ENCODE assay signal across 16 cellular contexts in the genomic region with DNA sequence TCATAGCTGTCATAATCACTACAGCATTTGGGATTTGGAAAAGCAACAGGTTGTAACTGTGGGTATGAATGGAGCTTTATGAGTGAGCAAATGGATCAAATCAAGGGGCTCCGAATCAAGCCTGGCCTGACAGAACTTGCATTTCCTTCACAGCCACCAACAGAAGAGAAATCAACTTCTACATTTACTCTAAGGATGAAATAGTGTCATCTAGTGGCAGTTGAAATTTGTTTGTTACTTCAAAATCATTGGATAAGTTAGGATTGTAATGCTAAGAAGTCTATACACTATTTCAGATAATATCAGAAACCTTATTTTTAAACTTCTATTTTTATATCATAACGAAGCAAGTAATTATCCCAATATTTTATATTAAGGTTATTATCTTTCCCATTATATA. TPM values are rescaled to one million over a fixed set of nuclear protein-coding genes. Genes with fewer than 3 reads are reported as not detected.
DNase-seq lines count a peak whose midpoint lies in the region; ATAC-seq, FAIRE-seq and TF ChIP-seq lines count a peak whose summit lies in the region.
"Had no signal": no experiment of that assay in that cellular context is flagged by ENCODE, and none has a peak within 500 bp of the region (broad histone marks: within the 10 kb centered on the region; RNA-seq: fewer than 3 reads in every experiment).

No MANE protein-coding gene starts in this region.

- DNase-seq in RKO (ENCODE audit: low spot score) (peak; percentile 6), hepatocyte (ENCODE audit: low spot score) (no peak), mesenteric fat pad (ENCODE audit: low spot score) (no peak), COLO829 (ENCODE audit: low spot score) (no peak)
- no peak for DNase-seq in activated CD4-positive, CD25-positive, alpha-beta regulatory T cell (lab: John Stamatoyannopoulos, UW)
- DNase-seq: activated CD4-positive, CD25-positive, alpha-beta regulatory T cell treated with anti-CD3 and anti-CD28 coated beads, Interleukin-2, amount 50 U/mL, for 72 hours; activated gamma-delta T cell; CD4-positive, CD25-positive, alpha-beta regulatory T cell; heart left ventricle; MG63; PC-9; spleen had no signal

- no peaks in the 10 kb centered on the region for H4K20me1 ChIP-seq in hepatocyte (ENCODE audit: insufficient read depth, poor library complexity, severe bottlenecking)

- no peaks in the 10 kb centered on the region for H3K9me3 ChIP-seq in hepatocyte (ENCODE audit: low read depth)
- H3K9me3 ChIP-seq: heart left ventricle, MG63, spleen had no signal

- no peaks in the 10 kb centered on the region for H3K9me3 Mint-ChIP-seq in activated T-helper 17 cell treated with anti-CD3 and anti-CD28 coated beads, Interleukin-2, amount 50 U/mL, for 72 hours
- H3K9me3 Mint-ChIP-seq: stimulated activated effector memory CD8-positive, alpha-beta T cell treated with anti-CD3 and anti-CD28 coated beads, Interleukin-12 subunit alpha, Interleukin-12 subunit beta, amount 100 ng/mL, for 72 hours had no signal

- no peaks in the 10 kb centered on the region for H3K9me2 ChIP-seq in hepatocyte (replicated peaks; ENCODE audit: insufficient read depth)

- H3K4me3 ChIP-seq in hepatocyte = no peak overlapping the region
- H3K4me3 ChIP-seq: heart left ventricle, MG63, PC-9, spleen had no signal

- ATAC-seq in activated T-helper 17 cell treated with anti-CD3 and anti-CD28 coated beads, Interleukin-2, amount 50 U/mL, for 72 hours (replicated peaks) = no peak
- ATAC-seq: heart left ventricle; stimulated activated effector memory CD8-positive, alpha-beta T cell treated with anti-CD3 and anti-CD28 coated beads, Interleukin-12 subunit alpha, Interleukin-12 subunit beta, amount 100 ng/mL, for 72 hours had no signal

- TF ChIP-seq CTCF in GM12873 (IDR thresholded peaks at IDR 0.05; ENCODE audit: insufficient read depth, low read depth, low read length, missing control alignments) (peak; percentile 43), hepatocyte (IDR thresholded peaks at IDR 0.05; ENCODE audit: poor library complexity) (peak; percentile 40)

- H3K79me2 ChIP-seq in hepatocyte = no peaks in the 10 kb centered on the region

- H3K36me3 ChIP-seq in hepatocyte (replicated peaks; ENCODE audit: insufficient read depth, low read depth) = no peaks in the 10 kb centered on the region
- H3K36me3 ChIP-seq: heart left ventricle, MG63, spleen had no signal

- no peaks in the 10 kb centered on the region for H3K36me3 Mint-ChIP-seq in activated T-helper 17 cell treated with anti-CD3 and anti-CD28 coated beads, Interleukin-2, amount 50 U/mL, for 72 hours (ENCODE audit: low read depth)
- H3K36me3 Mint-ChIP-seq: CD4-positive, CD25-positive, alpha-beta regulatory T cell; stimulated activated effector memory CD8-positive, alpha-beta T cell treated with anti-CD3 and anti-CD28 coated beads, Interleukin-12 subunit alpha, Interleukin-12 subunit beta, amount 100 ng/mL, for 72 hours had no signal

- WGBS in hepatocyte (ENCODE audit: low lambda C conversion rate, missing lambda C conversion rate) = 35% methylated on average over 2 of the region's 2 CpGs

- no peak overlapping the region for H3K4me2 ChIP-seq in hepatocyte
- H3K4me2 ChIP-seq: PC-9 had no signal

- H3K4me1 Mint-ChIP-seq in activated T-helper 17 cell treated with anti-CD3 and anti-CD28 coated beads, Interleukin-2, amount 50 U/mL, for 72 hours = peaks cover 5% of the 10 kb centered on the region
- H3K4me1 Mint-ChIP-seq: CD4-positive, CD25-positive, alpha-beta regulatory T cell; stimulated activated effector memory CD8-positive, alpha-beta T cell treated with anti-CD3 and anti-CD28 coated beads, Interleukin-12 subunit alpha, Interleukin-12 subunit beta, amount 100 ng/mL, for 72 hours had no signal

- H2AFZ ChIP-seq in hepatocyte = no peak overlapping the region
- H2AFZ ChIP-seq: PC-9 had no signal

- no peak overlapping the region for H3K27ac Mint-ChIP-seq in activated T-helper 17 cell treated with anti-CD3 and anti-CD28 coated beads, Interleukin-2, amount 50 U/mL, for 72 hours
- H3K27ac Mint-ChIP-seq: CD4-positive, CD25-positive, alpha-beta regulatory T cell; stimulated activated effector memory CD8-positive, alpha-beta T cell treated with anti-CD3 and anti-CD28 coated beads, Interleukin-12 subunit alpha, Interleukin-12 subunit beta, amount 100 ng/mL, for 72 hours had no signal

- H3K4me3 Mint-ChIP-seq in activated T-helper 17 cell treated with anti-CD3 and anti-CD28 coated beads, Interleukin-2, amount 50 U/mL, for 72 hours = no peak overlapping the region
- H3K4me3 Mint-ChIP-seq: CD4-positive, CD25-positive, alpha-beta regulatory T cell; stimulated activated effector memory CD8-positive, alpha-beta T cell treated with anti-CD3 and anti-CD28 coated beads, Interleukin-12 subunit alpha, Interleukin-12 subunit beta, amount 100 ng/mL, for 72 hours had no signal

- peak; percentile 90 for FAIRE-seq in A204.1 (lab: Jason Lieb, UNC)

- H3K27me3 ChIP-seq in hepatocyte = no peaks in the 10 kb centered on the region
- H3K27me3 ChIP-seq: heart left ventricle, MG63, spleen had no signal

- H3K4me1 ChIP-seq in hepatocyte (ENCODE audit: insufficient read depth) = no peaks in the 10 kb centered on the region
- H3K4me1 ChIP-seq: heart left ventricle had no signal

- no peak overlapping the region for H3K27ac ChIP-seq in hepatocyte
- H3K27ac ChIP-seq: heart left ventricle, PC-9, spleen had no signal

- H3K27me3 Mint-ChIP-seq in activated T-helper 17 cell treated with anti-CD3 and anti-CD28 coated beads, Interleukin-2, amount 50 U/mL, for 72 hours = peaks cover 5% of the 10 kb centered on the region

RNA-seq across cellular contexts. Expression of a gene that starts 10.7 kb away (rescaled TPM):
- total RNA-seq in hepatocyte = 1.1 and 3.1 TPM in 2 replicates
- 0.63 and 1.1 TPM in 2 replicates for polyA plus RNA-seq in hepatocyte
- 1 to 10 TPM; 1.3 to 2.9 TPM for total RNA-seq in activated T-helper 17 cell treated with anti-CD3 and anti-CD28 coated beads, Interleukin-2, amount 50 U/mL, for 72 hours
- 1.4 TPM for total RNA-seq in mesenteric fat pad
